In the genomic region with DNA sequence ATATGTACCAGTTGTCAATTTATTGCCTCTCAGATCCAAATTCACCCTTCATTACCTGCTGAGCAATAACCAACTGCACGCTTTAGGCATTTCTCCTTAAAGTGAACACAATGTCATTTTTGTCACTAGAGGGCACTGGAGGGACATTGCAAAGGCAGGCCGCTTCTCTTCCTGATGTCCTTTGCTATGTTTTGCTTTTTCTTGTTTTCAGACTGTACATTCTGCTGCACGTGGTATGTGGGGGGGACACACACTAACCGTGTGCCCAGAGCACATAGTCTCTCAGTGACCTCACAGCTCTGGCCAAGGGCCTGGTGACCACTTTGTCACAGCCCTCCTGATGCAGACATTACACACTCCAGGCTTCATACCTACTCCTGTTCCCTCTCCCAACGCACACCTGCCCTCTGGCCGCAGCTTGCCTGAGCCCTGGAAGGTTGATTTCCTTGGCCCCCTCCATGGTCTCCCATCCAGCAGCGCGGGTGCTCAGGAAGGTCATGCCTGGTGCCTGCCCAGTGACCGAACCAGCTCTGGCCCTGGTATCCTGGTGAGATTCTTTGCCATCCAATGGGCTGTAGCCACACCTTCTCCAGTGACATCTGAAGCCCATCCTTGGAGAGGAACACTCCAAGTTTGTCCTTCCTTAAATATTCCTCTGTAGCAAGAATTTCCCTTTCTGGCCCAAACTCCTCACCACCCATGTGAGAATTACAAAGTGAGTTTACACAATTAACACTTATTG, we compare ENCODE assay signal across 1 cellular context.
TF ChIP-seq lines count a peak whose summit lies in the region.

No MANE protein-coding gene starts in this region.

TF ChIP-seq in HepG2, 621 proteins besides CTCF, POLR2A, EP300 and RAD21 (continued from another document):
- TF ChIP-seq, protein P1, sequence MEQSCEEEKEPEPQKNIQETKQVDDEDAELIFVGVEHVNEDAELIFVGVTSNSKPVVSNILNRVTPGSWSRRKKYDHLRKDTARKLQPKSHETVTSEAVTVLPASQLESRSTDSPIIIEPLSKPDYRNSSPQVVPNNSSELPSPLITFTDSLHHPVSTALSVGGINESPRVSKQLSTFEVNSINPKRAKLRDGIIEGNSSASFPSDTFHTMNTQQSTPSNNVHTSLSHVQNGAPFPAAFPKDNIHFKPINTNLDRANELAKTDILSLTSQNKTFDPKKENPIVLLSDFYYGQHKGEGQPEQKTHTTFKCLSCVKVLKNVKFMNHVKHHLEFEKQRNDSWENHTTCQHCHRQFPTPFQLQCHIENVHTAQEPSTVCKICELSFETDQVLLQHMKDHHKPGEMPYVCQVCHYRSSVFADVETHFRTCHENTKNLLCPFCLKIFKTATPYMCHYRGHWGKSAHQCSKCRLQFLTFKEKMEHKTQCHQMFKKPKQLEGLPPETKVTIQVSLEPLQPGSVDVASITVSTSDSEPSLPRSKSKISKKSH (CRISPR knock-in tag; IDR thresholded peaks at IDR 0.05; ENCODE audit: borderline replicate concordance) = 0 out of 2 replicates have a peak, but pooled peaks have one; percentile 38
- TF ChIP-seq ZNF879 (CRISPR knock-in tag; IDR thresholded peaks at IDR 0.05) (no peak), NFATC3 (CRISPR knock-in tag; IDR thresholded peaks at IDR 0.05) (no peak), ARNTL (CRISPR knock-in tag; IDR thresholded peaks at IDR 0.05) (no peak), STAG1 (CRISPR knock-in tag; IDR thresholded peaks at IDR 0.05) (peak; percentile 60), MXI1 (IDR thresholded peaks at IDR 0.05; ENCODE audit: borderline replicate concordance, low read depth, low read length) (0 out of 3 replicates have a peak, but pooled peaks have one; percentile 35), ZNF331 (CRISPR knock-in tag; IDR thresholded peaks at IDR 0.05) (no peak), SMC3 (IDR thresholded peaks at IDR 0.05; ENCODE audit: low read length) (peak; percentile 35; the same call in 1 of the 2 replicates), PLRG1 (conservative IDR thresholded peaks at IDR 0.05) (no peak), ZNF792 (CRISPR knock-in tag; IDR thresholded peaks at IDR 0.05) (no peak), RBM39 (IDR thresholded peaks at IDR 0.05; ENCODE audit: low read depth, low read length, poor library complexity, severe bottlenecking) (no peak), ZNF251 (CRISPR knock-in tag; IDR thresholded peaks at IDR 0.05) (no peak), ZNF543 (CRISPR knock-in tag; IDR thresholded peaks at IDR 0.05) (no peak), ZNF570 (CRISPR knock-in tag; IDR thresholded peaks at IDR 0.05; ENCODE audit: borderline replicate concordance) (no peak), ZNF652 (CRISPR knock-in tag; IDR thresholded peaks at IDR 0.05; ENCODE audit: borderline replicate concordance, low read depth) (no peak), XRCC5 (optimal IDR thresholded peaks at IDR 0.05; ENCODE audit: low read length) (peak; percentile 51), FOSL2 (CRISPR knock-in tag; IDR thresholded peaks at IDR 0.05) (no peak), MAZ (IDR thresholded peaks at IDR 0.05; ENCODE audit: borderline replicate concordance, low read depth, low read length) (no peak), MAZ (CRISPR knock-in tag; IDR thresholded peaks at IDR 0.05; ENCODE audit: low read depth) (no peak)
- TF ChIP-seq, protein P2, sequence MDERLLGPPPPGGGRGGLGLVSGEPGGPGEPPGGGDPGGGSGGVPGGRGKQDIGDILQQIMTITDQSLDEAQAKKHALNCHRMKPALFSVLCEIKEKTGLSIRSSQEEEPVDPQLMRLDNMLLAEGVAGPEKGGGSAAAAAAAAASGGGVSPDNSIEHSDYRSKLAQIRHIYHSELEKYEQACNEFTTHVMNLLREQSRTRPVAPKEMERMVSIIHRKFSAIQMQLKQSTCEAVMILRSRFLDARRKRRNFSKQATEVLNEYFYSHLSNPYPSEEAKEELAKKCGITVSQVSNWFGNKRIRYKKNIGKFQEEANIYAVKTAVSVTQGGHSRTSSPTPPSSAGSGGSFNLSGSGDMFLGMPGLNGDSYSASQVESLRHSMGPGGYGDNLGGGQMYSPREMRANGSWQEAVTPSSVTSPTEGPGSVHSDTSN (CRISPR knock-in tag; IDR thresholded peaks at IDR 0.05) = no peak
- TF ChIP-seq, protein P3, sequence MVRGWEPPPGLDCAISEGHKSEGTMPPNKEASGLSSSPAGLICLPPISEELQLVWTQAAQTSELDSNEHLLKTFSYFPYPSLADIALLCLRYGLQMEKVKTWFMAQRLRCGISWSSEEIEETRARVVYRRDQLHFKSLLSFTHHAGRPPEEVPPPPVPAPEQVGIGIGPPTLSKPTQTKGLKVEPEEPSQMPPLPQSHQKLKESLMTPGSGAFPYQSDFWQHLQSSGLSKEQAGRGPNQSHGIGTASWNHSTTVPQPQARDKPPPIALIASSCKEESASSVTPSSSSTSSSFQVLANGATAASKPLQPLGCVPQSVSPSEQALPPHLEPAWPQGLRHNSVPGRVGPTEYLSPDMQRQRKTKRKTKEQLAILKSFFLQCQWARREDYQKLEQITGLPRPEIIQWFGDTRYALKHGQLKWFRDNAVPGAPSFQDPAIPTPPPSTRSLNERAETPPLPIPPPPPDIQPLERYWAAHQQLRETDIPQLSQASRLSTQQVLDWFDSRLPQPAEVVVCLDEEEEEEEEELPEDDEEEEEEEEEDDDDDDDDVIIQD (CRISPR knock-in tag; IDR thresholded peaks at IDR 0.05; ENCODE audit: low read depth) = no peak
- TF ChIP-seq, protein P4, sequence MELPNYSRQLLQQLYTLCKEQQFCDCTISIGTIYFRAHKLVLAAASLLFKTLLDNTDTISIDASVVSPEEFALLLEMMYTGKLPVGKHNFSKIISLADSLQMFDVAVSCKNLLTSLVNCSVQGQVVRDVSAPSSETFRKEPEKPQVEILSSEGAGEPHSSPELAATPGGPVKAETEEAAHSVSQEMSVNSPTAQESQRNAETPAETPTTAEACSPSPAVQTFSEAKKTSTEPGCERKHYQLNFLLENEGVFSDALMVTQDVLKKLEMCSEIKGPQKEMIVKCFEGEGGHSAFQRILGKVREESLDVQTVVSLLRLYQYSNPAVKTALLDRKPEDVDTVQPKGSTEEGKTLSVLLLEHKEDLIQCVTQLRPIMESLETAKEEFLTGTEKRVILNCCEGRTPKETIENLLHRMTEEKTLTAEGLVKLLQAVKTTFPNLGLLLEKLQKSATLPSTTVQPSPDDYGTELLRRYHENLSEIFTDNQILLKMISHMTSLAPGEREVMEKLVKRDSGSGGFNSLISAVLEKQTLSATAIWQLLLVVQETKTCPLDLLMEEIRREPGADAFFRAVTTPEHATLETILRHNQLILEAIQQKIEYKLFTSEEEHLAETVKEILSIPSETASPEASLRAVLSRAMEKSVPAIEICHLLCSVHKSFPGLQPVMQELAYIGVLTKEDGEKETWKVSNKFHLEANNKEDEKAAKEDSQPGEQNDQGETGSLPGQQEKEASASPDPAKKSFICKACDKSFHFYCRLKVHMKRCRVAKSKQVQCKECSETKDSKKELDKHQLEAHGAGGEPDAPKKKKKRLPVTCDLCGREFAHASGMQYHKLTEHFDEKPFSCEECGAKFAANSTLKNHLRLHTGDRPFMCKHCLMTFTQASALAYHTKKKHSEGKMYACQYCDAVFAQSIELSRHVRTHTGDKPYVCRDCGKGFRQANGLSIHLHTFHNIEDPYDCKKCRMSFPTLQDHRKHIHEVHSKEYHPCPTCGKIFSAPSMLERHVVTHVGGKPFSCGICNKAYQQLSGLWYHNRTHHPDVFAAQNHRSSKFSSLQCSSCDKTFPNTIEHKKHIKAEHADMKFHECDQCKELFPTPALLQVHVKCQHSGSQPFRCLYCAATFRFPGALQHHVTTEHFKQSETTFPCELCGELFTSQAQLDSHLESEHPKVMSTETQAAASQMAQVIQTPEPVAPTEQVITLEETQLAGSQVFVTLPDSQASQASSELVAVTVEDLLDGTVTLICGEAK (IDR thresholded peaks at IDR 0.05) = no peak
- TF ChIP-seq, protein P4 (CRISPR knock-in tag; IDR thresholded peaks at IDR 0.05) = no peak
